ENCODE assay signal across 9 cellular contexts in genomic region chr3:184175506-184175905, GRCh38. TPM values are rescaled to one million over a fixed set of nuclear protein-coding genes. Genes with fewer than 3 reads are reported as not detected.
A peak's percentile ranks its signal among the peaks of the same experiment; 100 is the strongest.
DNase-seq lines count a peak whose midpoint lies in the region; ATAC-seq and TF ChIP-seq lines count a peak whose summit lies in the region.
"Had no signal": no experiment of that assay in that cellular context is flagged by ENCODE, and none has a peak within 500 bp of the region (broad histone marks: within the 10 kb centered on the region; RNA-seq: fewer than 3 reads in every experiment).

No MANE protein-coding gene starts in this region.

- no peaks in the 10 kb centered on the region for H3K27me3 Mint-ChIP-seq in CD8-positive, alpha-beta T cell (ENCODE audit: low read depth)
- peaks cover 19% of the 10 kb centered on the region for H3K27me3 Mint-ChIP-seq in endothelial cell (ENCODE audit: unreplicated experiment)

- TF ChIP-seq CTCF in CD8-positive, alpha-beta T cell (IDR thresholded peaks at IDR 0.05) = no peak
- no peak for TF ChIP-seq CTCF in endothelial cell (IDR thresholded peaks at IDR 0.05; ENCODE audit: unreplicated experiment)

- H3K27ac Mint-ChIP-seq in CD8-positive, alpha-beta T cell = peak overlapping the region; percentile 81
- peak overlapping the region; percentile 92 for H3K27ac Mint-ChIP-seq in endothelial cell (ENCODE audit: unreplicated experiment)

- H3K9me3 Mint-ChIP-seq in CD8-positive, alpha-beta T cell = no peaks in the 10 kb centered on the region
- H3K9me3 Mint-ChIP-seq in endothelial cell (ENCODE audit: unreplicated experiment) = no peaks in the 10 kb centered on the region

- POLR2A ChIA-PET in CD8-positive, alpha-beta T cell (lab: Charles Lee) = interaction anchor here (2.5 kb wide), 1 partner anchor 9 kb away, joined by 16 read pairs; the partner anchor contains the start of gene ABCF3

- H3K9me3 ChIP-seq in CD8-positive, alpha-beta T cell (ENCODE audit: low read length) = no peaks in the 10 kb centered on the region
- H3K9me3 ChIP-seq in NT2/D1 (ENCODE audit: insufficient read depth, low read length) = no peaks in the 10 kb centered on the region
- no peaks in the 10 kb centered on the region for H3K9me3 ChIP-seq in neuron (ENCODE audit: low read length)

- intact Hi-C loops in CD8-positive, alpha-beta T cell (cut with DNase I, micrococcal nuclease) = loop anchor here in 1 of 2 experiments (1.0 to 10.0 kb wide), 2 partner anchors 10 to 291 kb away; partner anchors contain the start of gene PARL

- peaks cover 26% of the 10 kb centered on the region for H3K4me1 ChIP-seq in CD8-positive, alpha-beta T cell (ENCODE audit: insufficient read depth, low read length)
- peaks cover 26% of the 10 kb centered on the region for H3K4me1 ChIP-seq in NT2/D1 (ENCODE audit: insufficient read depth, insufficient read length)
- H3K4me1 ChIP-seq in neuron (ENCODE audit: insufficient read depth, low read length) = peaks cover 26% of the 10 kb centered on the region

- ATAC-seq in CD8-positive, alpha-beta T cell = no peak
- ATAC-seq in GM21381 (IDR thresholded peaks at IDR 0.05; ENCODE audit: unreplicated experiment) (no peak), HG03039 (IDR thresholded peaks at IDR 0.05; ENCODE audit: unreplicated experiment) (no peak), GM19395 (IDR thresholded peaks at IDR 0.05; ENCODE audit: unreplicated experiment) (no peak)

- H3K36me3 Mint-ChIP-seq in CD8-positive, alpha-beta T cell = peaks cover 58% of the 10 kb centered on the region
- H3K36me3 Mint-ChIP-seq in endothelial cell (ENCODE audit: low read depth, unreplicated experiment) = peaks cover 51% of the 10 kb centered on the region

- H2AFZ ChIP-seq in neuron (ENCODE audit: low read depth, low read length) = no peak overlapping the region

- H3K27ac ChIP-seq in CD8-positive, alpha-beta T cell (ENCODE audit: low read depth, low read length) = peak overlapping the region; percentile 71

- H3K36me3 ChIP-seq in CD8-positive, alpha-beta T cell (ENCODE audit: insufficient read depth, low read length) = peaks cover 32% of the 10 kb centered on the region
- H3K36me3 ChIP-seq in NT2/D1 (ENCODE audit: insufficient read depth, insufficient read length, low read length) (peaks cover 75% of the 10 kb centered on the region), neuron (ENCODE audit: insufficient read depth, low read length) (peaks cover 48% of the 10 kb centered on the region)

- peak overlapping the region; percentile 96 for H3K4me3 Mint-ChIP-seq in CD8-positive, alpha-beta T cell
- H3K4me3 Mint-ChIP-seq in endothelial cell (ENCODE audit: unreplicated experiment) = peak overlapping the region; percentile 99

- DNase-seq in CD8-positive, alpha-beta T cell = no peak
- DNase-seq in NT2/D1 (ENCODE audit: low read depth, low spot score) (no peak), endothelial cell (ENCODE audit: low spot score) (no peak), HuH-7.5 (ENCODE audit: low spot score) (no peak)

- peaks cover 32% of the 10 kb centered on the region for H3K4me1 Mint-ChIP-seq in CD8-positive, alpha-beta T cell (ENCODE audit: low read depth)
- H3K4me1 Mint-ChIP-seq in endothelial cell (ENCODE audit: unreplicated experiment) = peaks cover 35% of the 10 kb centered on the region

- peak overlapping the region; percentile 99 for H3K9ac ChIP-seq in NT2/D1 (ENCODE audit: insufficient read length, low read depth)

- CTCF ChIA-PET in CD8-positive, alpha-beta T cell (lab: Charles Lee) = no interaction called here

- H3K27me3 ChIP-seq in CD8-positive, alpha-beta T cell (ENCODE audit: insufficient read depth, low read length) = no peaks in the 10 kb centered on the region
- no peaks in the 10 kb centered on the region for H3K27me3 ChIP-seq in NT2/D1 (ENCODE audit: insufficient read depth, insufficient read length)
- no peaks in the 10 kb centered on the region for H3K27me3 ChIP-seq in neuron (ENCODE audit: insufficient read depth, low read length)

- H3K4me3 ChIP-seq in CD8-positive, alpha-beta T cell (ENCODE audit: low read depth, low read length) = peak overlapping the region; percentile 93
- H3K4me3 ChIP-seq in NT2/D1 (ENCODE audit: insufficient read length, low read depth) (peak overlapping the region; percentile 100), neuron (ENCODE audit: low read length) (peak overlapping the region; percentile 89)

RNA-seq across cellular contexts. Expression of gene AP2M1, which starts 0.9 kb away (rescaled TPM):
- total RNA-seq in CD8-positive, alpha-beta T cell = 100 to 1,000 TPM; 121 to 123 TPM
- 401 TPM for total RNA-seq in endothelial cell (ENCODE audit: unreplicated experiment)

RNA-seq across cellular contexts. Expression of gene ABCF3, which starts 10.5 kb away (rescaled TPM):
- 100 to 1,000 TPM; 192 to 193 TPM for total RNA-seq in CD8-positive, alpha-beta T cell
- 68.1 TPM for total RNA-seq in endothelial cell (ENCODE audit: unreplicated experiment)

RNA-seq across cellular contexts. Expression of gene DVL3, which starts 20.3 kb away (rescaled TPM):
- total RNA-seq in CD8-positive, alpha-beta T cell = 10 to 100 TPM; 23.1 to 23.9 TPM
- total RNA-seq in endothelial cell (ENCODE audit: unreplicated experiment) = 103 TPM

RNA-seq across cellular contexts. Expression of gene EIF2B5, which starts 40.3 kb away (rescaled TPM):
- total RNA-seq in CD8-positive, alpha-beta T cell = 10 to 100 TPM; 52.6 to 61.9 TPM
- total RNA-seq in endothelial cell (ENCODE audit: unreplicated experiment) = 37.0 TPM

RNA-seq across cellular contexts. Expression of gene VWA5B2, which starts 53.9 kb away (rescaled TPM):
- total RNA-seq in CD8-positive, alpha-beta T cell = under 1 TPM; 0.28 to 0.65 TPM
- total RNA-seq in endothelial cell (ENCODE audit: unreplicated experiment) = 1.1 TPM
- total RNA-seq: dermis microvascular lymphatic vessel endothelial cell had no signal
